ENCODE assay signal across 18 cellular contexts in genomic region chr18:29879763-29880162, GRCh38.
A peak's percentile ranks its signal among the peaks of the same experiment; 100 is the strongest.
DNase-seq lines count a peak whose midpoint lies in the region; ATAC-seq, FAIRE-seq and TF ChIP-seq lines count a peak whose summit lies in the region.
"Had no signal": no experiment of that assay in that cellular context is flagged by ENCODE, and none has a peak within 500 bp of the region (broad histone marks: within the 10 kb centered on the region; RNA-seq: fewer than 3 reads in every experiment).

No MANE protein-coding gene starts in this region.

- H3K4me1 ChIP-seq in DND-41 (ENCODE audit: insufficient read depth, low read length) (0 out of 2 replicates have a peak, but pooled peaks cover 4% of the 10 kb centered on the region), neural progenitor cell (no peaks in the 10 kb centered on the region), pancreas (no peaks in the 10 kb centered on the region), HAP-1 (peaks cover 11% of the 10 kb centered on the region)

- no peaks in the 10 kb centered on the region for H3K4me1 Mint-ChIP-seq in chondrocyte (ENCODE audit: low read depth)
- no peaks in the 10 kb centered on the region for H3K4me1 Mint-ChIP-seq in neural progenitor cell
- H3K4me1 Mint-ChIP-seq in activated CD4-positive, alpha-beta T cell treated with anti-CD3 and anti-CD28 coated beads, Interleukin-2, amount 10 ng/mL, durations not matched to agents 24 days and 14 days: no peaks in the 10 kb centered on the region
- H3K4me1 Mint-ChIP-seq: CD8-positive, alpha-beta memory T cell had no signal

- TF ChIP-seq CTCF in DND-41 (IDR thresholded peaks at IDR 0.05; ENCODE audit: borderline replicate concordance, extremely low read depth, low read length, poor library complexity, severe bottlenecking): no peak
- peak; percentile 15; the same call in 1 of the 2 replicates for TF ChIP-seq CTCF in LNCAP (IDR thresholded peaks at IDR 0.05)
- TF ChIP-seq CTCF in chondrocyte (IDR thresholded peaks at IDR 0.05): peak; percentile 32
- TF ChIP-seq CTCF in neural progenitor cell (IDR thresholded peaks at IDR 0.05): peak; percentile 40
- TF ChIP-seq CTCF in pancreas (IDR thresholded peaks at IDR 0.05): no peak

- FAIRE-seq in pancreas (lab: Jason Lieb, UNC): no peak
- FAIRE-seq: GM18507, HTR-8/SVneo, RCC 7860 had no signal

- H3K4me3 Mint-ChIP-seq in chondrocyte (ENCODE audit: unreplicated experiment) (no peak overlapping the region), neural progenitor cell (no peak overlapping the region)
- H3K4me3 Mint-ChIP-seq in activated CD4-positive, alpha-beta T cell treated with anti-CD3 and anti-CD28 coated beads, Interleukin-2, amount 10 ng/mL, durations not matched to agents 24 days and 14 days: no peak overlapping the region
- H3K4me3 Mint-ChIP-seq: CD8-positive, alpha-beta memory T cell had no signal

- H3K36me3 Mint-ChIP-seq in chondrocyte (ENCODE audit: low read depth): no peaks in the 10 kb centered on the region
- H3K36me3 Mint-ChIP-seq in neural progenitor cell: no peaks in the 10 kb centered on the region
- no peaks in the 10 kb centered on the region for H3K36me3 Mint-ChIP-seq in activated CD4-positive, alpha-beta T cell treated with anti-CD3 and anti-CD28 coated beads, Interleukin-2, amount 10 ng/mL, durations not matched to agents 24 days and 14 days (ENCODE audit: low read depth)
- H3K36me3 Mint-ChIP-seq: CD8-positive, alpha-beta memory T cell had no signal

- no peak overlapping the region for H3K27ac Mint-ChIP-seq in chondrocyte (ENCODE audit: unreplicated experiment)
- no peak overlapping the region for H3K27ac Mint-ChIP-seq in neural progenitor cell
- H3K27ac Mint-ChIP-seq in activated CD4-positive, alpha-beta T cell treated with anti-CD3 and anti-CD28 coated beads, Interleukin-2, amount 10 ng/mL, durations not matched to agents 24 days and 14 days: no peak overlapping the region
- H3K27ac Mint-ChIP-seq: CD8-positive, alpha-beta memory T cell had no signal

- no peaks in the 10 kb centered on the region for H3K27me3 Mint-ChIP-seq in chondrocyte (ENCODE audit: low read depth)
- no peaks in the 10 kb centered on the region for H3K27me3 Mint-ChIP-seq in neural progenitor cell (ENCODE audit: insufficient read depth, low read depth)
- no peaks in the 10 kb centered on the region for H3K27me3 Mint-ChIP-seq in activated CD4-positive, alpha-beta T cell treated with anti-CD3 and anti-CD28 coated beads, Interleukin-2, amount 10 ng/mL, durations not matched to agents 24 days and 14 days
- H3K27me3 Mint-ChIP-seq: CD8-positive, alpha-beta memory T cell had no signal

- H3K79me2 ChIP-seq in DND-41 (ENCODE audit: insufficient read depth, low read length): no peaks in the 10 kb centered on the region
- no peaks in the 10 kb centered on the region for H3K79me2 ChIP-seq in neural progenitor cell (ENCODE audit: low read depth)

- in situ Hi-C loops in HAP-1 (cut with MboI; ENCODE audit: low sequenced_read_pairs): loop anchor here (25.0 kb wide), 1 partner anchor 1008 kb away; no protein-coding TSS in a partner anchor

- H3K4me3 ChIP-seq in DND-41 (ENCODE audit: low read depth in 1 of 2, low read length in 2 of 2) (no peak overlapping the region), neural progenitor cell (no peak overlapping the region), pancreas (no peak overlapping the region), HAP-1 (no peak overlapping the region)

- H2AFZ ChIP-seq in DND-41 (ENCODE audit: low read depth, low read length) (0 out of 2 replicates have a peak overlapping the region, but pooled peaks have one; percentile 9), neural progenitor cell (replicated peaks) (peak overlapping the region; percentile 72)

- no peak overlapping the region for H3K9ac ChIP-seq in DND-41 (ENCODE audit: low read depth, low read length)
- H3K9ac ChIP-seq in neural progenitor cell: no peak overlapping the region

- H3K27me3 ChIP-seq in DND-41 (ENCODE audit: insufficient read depth, low read length, poor library complexity) (no peaks in the 10 kb centered on the region), neural progenitor cell (no peaks in the 10 kb centered on the region), pancreas (no peaks in the 10 kb centered on the region), HAP-1 (ENCODE audit: low read depth) (no peaks in the 10 kb centered on the region)

- DNase-seq in DND-41 (no peak), chondrocyte (ENCODE audit: low spot score) (no peak), neural progenitor cell (ENCODE audit: low spot score) (no peak), pancreas (no peak), AML-193 (lab: John Stamatoyannopoulos, UW) (no peak), HAP-1 (ENCODE audit: low spot score in 2 of 2) (no peak)
- DNase-seq in activated CD4-positive, alpha-beta T cell treated with anti-CD3 and anti-CD28 coated beads, Interleukin-2, amount 10 ng/mL, durations not matched to agents 24 days and 14 days: no peak
- DNase-seq: CD8-positive, alpha-beta memory T cell; NCI-H1092 treated with DMSO at 0.1 percent for 48 hours; NCI-H1694; NCI-H345; NCI-H69; SIG-M5 had no signal

- ATAC-seq in DND-41 (ENCODE audit: insufficient read depth, low read depth) (no peak), pancreas (no peak)
- ATAC-seq: HCT116 had no signal

- H3K9me3 Mint-ChIP-seq in chondrocyte (ENCODE audit: low read depth) (no peaks in the 10 kb centered on the region), neural progenitor cell (peaks cover 8% of the 10 kb centered on the region)
- no peaks in the 10 kb centered on the region for H3K9me3 Mint-ChIP-seq in activated CD4-positive, alpha-beta T cell treated with anti-CD3 and anti-CD28 coated beads, Interleukin-2, amount 10 ng/mL, durations not matched to agents 24 days and 14 days

- H3K4me2 ChIP-seq in DND-41 (ENCODE audit: insufficient read depth, low read length) (no peak overlapping the region), neural progenitor cell (no peak overlapping the region)

- H3K36me3 ChIP-seq in DND-41 (ENCODE audit: insufficient read depth, low read length): no peaks in the 10 kb centered on the region
- H3K36me3 ChIP-seq in neural progenitor cell: no peaks in the 10 kb centered on the region
- H3K36me3 ChIP-seq in pancreas: no peaks in the 10 kb centered on the region
- no peaks in the 10 kb centered on the region for H3K36me3 ChIP-seq in HAP-1 (replicated peaks)

- H3K27ac ChIP-seq in DND-41 (ENCODE audit: low read length) (no peak overlapping the region), neural progenitor cell (no peak overlapping the region), pancreas (no peak overlapping the region)

- H4K20me1 ChIP-seq in DND-41 (ENCODE audit: insufficient read depth, low read length): no peaks in the 10 kb centered on the region
- no peaks in the 10 kb centered on the region for H4K20me1 ChIP-seq in neural progenitor cell (ENCODE audit: low read depth)

- WGBS in pancreas, 2 donors: 62 to 78% methylated on average over 2 of the region's 2 CpGs

- H3K9me3 ChIP-seq in DND-41 (ENCODE audit: insufficient read depth, low read length, severe bottlenecking) (no peaks in the 10 kb centered on the region), neural progenitor cell (ENCODE audit: low read depth) (no peaks in the 10 kb centered on the region), pancreas (no peaks in the 10 kb centered on the region), HAP-1 (no peaks in the 10 kb centered on the region)

- intact Hi-C loops in pancreas (cut with DNase I): no loop called here
- intact Hi-C loops in activated CD4-positive, alpha-beta T cell treated with anti-CD3 and anti-CD28 coated beads, Interleukin-2, amount 10 ng/mL, durations not matched to agents 24 days and 14 days (cut with micrococcal nuclease): loop anchor here (10.0 kb wide), 2 partner anchors 405 to 1095 kb away; no protein-coding TSS in a partner anchor

- H3F3A ChIP-seq in neural progenitor cell (ENCODE audit: low read depth): no peaks in the 10 kb centered on the region

Comparison
In these comparisons a context has a peak if more than half of its experiments do, and no peak if none do; other contexts are left out.
1. CTCF ChIP-seq: peak in LNCAP (single experiment), chondrocyte (single experiment) and neural progenitor cell (single experiment); none in DND-41 (single experiment) and pancreas (0 of 4).